9 cellular contexts compared by ENCODE assay signal in genomic region chr22:29907753-29908515, GRCh38. TPM values are rescaled to one million over a fixed set of nuclear protein-coding genes. Genes with fewer than 3 reads are reported as not detected.
DNase-seq lines count a peak whose midpoint lies in the region; ATAC-seq, FAIRE-seq and TF ChIP-seq lines count a peak whose summit lies in the region.
"Had no signal": no experiment of that assay in that cellular context is flagged by ENCODE, and none has a peak within 500 bp of the region (broad histone marks: within the 10 kb centered on the region; RNA-seq: fewer than 3 reads in every experiment).

No MANE protein-coding gene starts in this region.

- in situ Hi-C loops in K562 (cut with MboI), result no loop called here

- no peaks in the 10 kb centered on the region for H3K27me3 ChIP-seq in K562 (ENCODE audit: control insufficient read depth in 2 of 2, insufficient read depth in 2 of 2, low read length in 2 of 2)
- no peaks in the 10 kb centered on the region for H3K27me3 ChIP-seq in CD4-positive, alpha-beta memory T cell (ENCODE audit: insufficient read depth, low read length)

- peaks cover 44% of the 10 kb centered on the region for H3K4me1 Mint-ChIP-seq in stimulated activated effector memory CD8-positive, alpha-beta T cell treated with anti-CD3 and anti-CD28 coated beads, Interleukin-12 subunit alpha, Interleukin-12 subunit beta, amount 100 ng/mL, for 72 hours
- peaks cover 38 to 72% (median 52%) of the 10 kb centered on the region in 4 donors for H3K4me1 Mint-ChIP-seq in CD4-positive, alpha-beta memory T cell

- no peaks in the 10 kb centered on the region for H3K9me3 ChIP-seq in A549
- no peaks in the 10 kb centered on the region for H3K9me3 ChIP-seq in K562 (replicated peaks; ENCODE audit: control insufficient read depth, insufficient read depth, low read depth, low read length)
- H3K9me3 ChIP-seq in CD4-positive, alpha-beta memory T cell (ENCODE audit: control insufficient read depth in 1 of 2, low read length in 2 of 2), result no peaks in the 10 kb centered on the region

- H3K4me2 ChIP-seq in A549, result peak overlapping the region; percentile 84
- H3K4me2 ChIP-seq in K562 (ENCODE audit: insufficient read depth, low read length), result peak overlapping the region; percentile 62

- peaks cover 56% of the 10 kb centered on the region for H3K4me1 ChIP-seq in A549
- peaks cover 13 to 14% of the 10 kb centered on the region in 2 experiments; a peak in 4 of 5 replicates for H3K4me1 ChIP-seq in K562 (replicated peaks in 1 of 2; ENCODE audit: control insufficient read depth in 2 of 2, insufficient read depth in 2 of 2, low read length in 2 of 2)
- peaks cover 20% of the 10 kb centered on the region for H3K4me1 ChIP-seq in CD4-positive, alpha-beta memory T cell (ENCODE audit: insufficient read depth, low read length)

- no peaks in the 10 kb centered on the region for H3K36me3 ChIP-seq in K562 (ENCODE audit: control insufficient read depth, insufficient read depth, low read length)
- no peaks in the 10 kb centered on the region for H3K36me3 ChIP-seq in CD4-positive, alpha-beta memory T cell (ENCODE audit: insufficient read depth, low read length)

- intact Hi-C loops in K562 (cut with micrococcal nuclease), result no loop called here
- intact Hi-C loops in CD4-positive, alpha-beta memory T cell (cut with micrococcal nuclease), result no loop called here

- H3K36me3 Mint-ChIP-seq in stimulated activated effector memory CD8-positive, alpha-beta T cell treated with anti-CD3 and anti-CD28 coated beads, Interleukin-12 subunit alpha, Interleukin-12 subunit beta, amount 100 ng/mL, for 72 hours, result no peaks in the 10 kb centered on the region
- no peaks in the 10 kb centered on the region for H3K36me3 Mint-ChIP-seq in CD4-positive, alpha-beta memory T cell

- DNase-seq in A549 (ENCODE audit: low read depth in 1 of 2, low spot score in 1 of 2) (peak; percentile 74 to 86), GM04503 (ENCODE audit: low read depth) (peak; percentile 50), NCI-H446 treated with DMSO at 0.1 percent for 48 hours (lab: John Stamatoyannopoulos, UW) (peak; percentile 83), K562 (ENCODE audit: extremely low read depth in 1 of 4, low spot score in 3 of 4) (peak; percentile 48 to 93 (median 68)), islet precursor cell (peak; percentile 80)
- no peak for DNase-seq in stimulated activated effector memory CD8-positive, alpha-beta T cell treated with anti-CD3 and anti-CD28 coated beads, Interleukin-12 subunit alpha, Interleukin-12 subunit beta, amount 100 ng/mL, for 72 hours (ENCODE audit: low spot score in 2 of 2)
- DNase-seq in CD4-positive, alpha-beta memory T cell, result no peak
- DNase-seq in effector CD8-positive, alpha-beta T cell (lab: John Stamatoyannopoulos, UW), result no peak

- ATAC-seq in A549 (peak; percentile 96), K562 (peak; percentile 93)
- peak; percentile 57 for ATAC-seq in stimulated activated effector memory CD8-positive, alpha-beta T cell treated with anti-CD3 and anti-CD28 coated beads, Interleukin-12 subunit alpha, Interleukin-12 subunit beta, amount 100 ng/mL, for 72 hours

- peak overlapping the region; percentile 54 to 79 for H3K27ac ChIP-seq in A549
- H3K27ac ChIP-seq in K562 (ENCODE audit: extremely low read depth, low read depth, low read length), result peak overlapping the region; percentile 77
- no peak overlapping the region for H3K27ac ChIP-seq in CD4-positive, alpha-beta memory T cell (ENCODE audit: low read depth, low read length)

- CTCF ChIA-PET in A549 (lab: Yijun Ruan, JAX), result interaction anchor here (0.6 to 1.6 kb wide), 4 partner anchors 28 to 97 kb away, joined by 3 to 5 read pairs (median 3); no protein-coding TSS in a partner anchor
- CTCF ChIA-PET in K562 (lab: Yijun Ruan, JAX; ENCODE audit: low intra/inter-chr PET ratio), result no interaction called here
- CTCF ChIA-PET in CD4-positive, alpha-beta memory T cell (lab: Charles Lee; ENCODE audit: partially characterized antibody), result interaction anchor here (0.5 to 1.7 kb wide), 6 partner anchors 10 to 869 kb away, joined by 3 to 4 read pairs (median 3); no protein-coding TSS in a partner anchor

- H3K9me1 ChIP-seq in K562 (ENCODE audit: control insufficient read depth, insufficient read depth, low read length), result peaks cover 3% of the 10 kb centered on the region

- peak overlapping the region in 1 of 2 experiments; percentile 54; a peak in 2 of 4 replicates for H3K9ac ChIP-seq in K562 (ENCODE audit: insufficient read depth in 1 of 2, low read depth in 2 of 2, low read length in 2 of 2)

- whole genome bisulfite sequencing in A549 (ENCODE audit: missing lambda C conversion rate), result 12% methylated on average over 5 of the region's 5 CpGs
- WGBS in K562 (ENCODE audit: insufficient coverage, low coverage, missing lambda C conversion rate), result 0% methylated on average over 5 of the region's 5 CpGs

- no peaks in the 10 kb centered on the region for H4K20me1 ChIP-seq in K562 (replicated peaks; ENCODE audit: control insufficient read depth, insufficient read depth, low read length)

- H3K9me3 Mint-ChIP-seq in stimulated activated effector memory CD8-positive, alpha-beta T cell treated with anti-CD3 and anti-CD28 coated beads, Interleukin-12 subunit alpha, Interleukin-12 subunit beta, amount 100 ng/mL, for 72 hours, result no peaks in the 10 kb centered on the region
- H3K9me3 Mint-ChIP-seq in CD4-positive, alpha-beta memory T cell, result no peaks in the 10 kb centered on the region
- H3K9me3 Mint-ChIP-seq: stimulated activated naive CD8-positive, alpha-beta T cell treated with anti-CD3 and anti-CD28 coated beads, Interleukin-15, Interleukin-2, amounts not matched to agents 100 ng/mL and 50 ng/mL, for 24 hours had no signal

- peak; percentile 56 for FAIRE-seq in A549 (lab: Jason Lieb, UNC)
- peak; percentile 98 for FAIRE-seq in K562 (lab: Jason Lieb, UNC)

- H3K4me3 ChIP-seq in A549 (peak overlapping the region; percentile 22; the same call in 1 of the 3 replicates), K562 (peak overlapping the region; percentile 1; the same call in 1 of the 2 replicates)
- H3K4me3 ChIP-seq in CD4-positive, alpha-beta memory T cell (ENCODE audit: low read length in 2 of 2), result no peak overlapping the region

- TF ChIP-seq POLR2A in A549 (IDR thresholded peaks at IDR 0.05; ENCODE audit: low read length) (no peak), K562 (conservative IDR thresholded peaks at IDR 0.05) (no peak)

- TF ChIP-seq CTCF in A549 (IDR thresholded peaks at IDR 0.05) (no peak), K562 (IDR thresholded peaks at IDR 0.05 in 2 of 3, conservative IDR thresholded peaks at IDR 0.05 in 1 of 3; ENCODE audit: insufficient read depth in 2 of 3, low read depth in 1 of 3, low read length in 3 of 3) (no peak)

- no peak overlapping the region for H3K4me3 Mint-ChIP-seq in stimulated activated effector memory CD8-positive, alpha-beta T cell treated with anti-CD3 and anti-CD28 coated beads, Interleukin-12 subunit alpha, Interleukin-12 subunit beta, amount 100 ng/mL, for 72 hours
- H3K4me3 Mint-ChIP-seq in CD4-positive, alpha-beta memory T cell, result no peak overlapping the region
- H3K4me3 Mint-ChIP-seq: stimulated activated naive CD8-positive, alpha-beta T cell treated with anti-CD3 and anti-CD28 coated beads, Interleukin-15, Interleukin-2, amounts not matched to agents 100 ng/mL and 50 ng/mL, for 24 hours had no signal

- POLR2A ChIA-PET in A549 (lab: Yijun Ruan, JAX), result no interaction called here
- POLR2A ChIA-PET in K562 (lab: Yijun Ruan, JAX), result interaction anchor here (0.6 to 1.8 kb wide), 9 partner anchors 9 to 59 kb away, joined by 3 to 8 read pairs (median 4); partner anchors contain the start of gene MTMR3
- POLR2A ChIA-PET in CD4-positive, alpha-beta memory T cell (lab: Charles Lee; ENCODE audit: partially characterized antibody), result interaction anchor here (0.9 kb wide), 1 partner anchor 9 kb away, joined by 5 read pairs; no protein-coding TSS in a partner anchor

- no peak overlapping the region for H3K27ac Mint-ChIP-seq in stimulated activated effector memory CD8-positive, alpha-beta T cell treated with anti-CD3 and anti-CD28 coated beads, Interleukin-12 subunit alpha, Interleukin-12 subunit beta, amount 100 ng/mL, for 72 hours
- H3K27ac Mint-ChIP-seq in CD4-positive, alpha-beta memory T cell, result no peak overlapping the region
- H3K27ac Mint-ChIP-seq: stimulated activated naive CD8-positive, alpha-beta T cell treated with anti-CD3 and anti-CD28 coated beads, Interleukin-15, Interleukin-2, amounts not matched to agents 100 ng/mL and 50 ng/mL, for 24 hours had no signal

- TF ChIP-seq EP300 in A549 (IDR thresholded peaks at IDR 0.05) (no peak), K562 (IDR thresholded peaks at IDR 0.05; ENCODE audit: low read length) (peak; percentile 42; the same call in 1 of the 2 replicates)

- no TSS peak for BruUV-seq in K562 (replicated peaks; lab: Mats Ljungman, UMichigan)

- peaks cover 70% of the 10 kb centered on the region for H3K79me2 ChIP-seq in K562 (ENCODE audit: control insufficient read depth, insufficient read depth, low read length)

- H2AFZ ChIP-seq in K562 (ENCODE audit: low read depth, low read length), result peak overlapping the region; percentile 61

- TF ChIP-seq RAD21 in A549 (conservative IDR thresholded peaks at IDR 0.05 in 1 of 2, IDR thresholded peaks at IDR 0.05 in 1 of 2) (no peak), K562 (CRISPR knock-in tag; conservative IDR thresholded peaks at IDR 0.05 in 1 of 2, IDR thresholded peaks at IDR 0.05 in 1 of 2) (no peak)

- no peaks in the 10 kb centered on the region for H3K27me3 Mint-ChIP-seq in CD4-positive, alpha-beta memory T cell
- H3K27me3 Mint-ChIP-seq: stimulated activated naive CD8-positive, alpha-beta T cell treated with anti-CD3 and anti-CD28 coated beads, Interleukin-15, Interleukin-2, amounts not matched to agents 100 ng/mL and 50 ng/mL, for 24 hours had no signal

RNA-seq across cellular contexts. Expression of gene MTMR3, which starts 25.0 kb away (rescaled TPM):
- 18.8 and 21.8 TPM in 2 replicates for polyA plus RNA-seq in A549 (2011; rRNA removed)
- 7.5 and 10.1 TPM in 2 replicates for polyA plus RNA-seq in A549 (2012; cell fraction: cytosol; rRNA removed)
- 31.3 and 43.4 TPM in 2 replicates for polyA plus RNA-seq in A549 (2012; cell fraction: nucleus; rRNA removed)
- 5.6 to 7.7 TPM (median 7.4 TPM) in 3 replicates for polyA plus RNA-seq in A549 (2017; fragmentation: RNase III; extraction: RNeasy Plus Mini Kit Qiagen cat#74134 plus additional on column Dnase treatment)
- 39.3 and 40.5 TPM in 2 replicates for polyA minus RNA-seq in A549 (2011; rRNA and poly(A)+ RNA removed)
- 79.8 and 96.2 TPM in 2 replicates for total RNA-seq in K562 (2011; cell fraction: chromatin; rRNA removed; ENCODE audit: low replicate concordance)
- total RNA-seq in K562 (2011; cell fraction: nucleolus; rRNA removed), result 38.5 and 45.4 TPM in 2 replicates
- total RNA-seq in K562 (2011; cell fraction: nucleoplasm; rRNA removed), result 55.1 and 55.5 TPM in 2 replicates
- 5.1 and 9.0 TPM in 2 replicates for total RNA-seq in K562 (2014; rRNA removed)
- total RNA-seq in K562 (2014; rRNA removed; fragmentation: Illumina TruSeq; extraction: Trizol), result 7.1 and 8.3 TPM in 2 replicates
- 7.5 and 7.9 TPM in 2 replicates for total RNA-seq in K562 (2015; rRNA removed; fragmentation: Illumina TruSeq; extraction: Trizol)
- 12.3 and 13.6 TPM in 2 replicates for total RNA-seq in K562 (2021)
- polyA plus RNA-seq in K562 (2011; rRNA removed), result 13.7 and 20.0 TPM in 2 replicates
- 8.9 and 12.3 TPM in 2 replicates for polyA plus RNA-seq in K562 (2011; cell fraction: cytosol; rRNA removed)
- 83.6 and 87.4 TPM in 2 replicates for polyA plus RNA-seq in K562 (2011; cell fraction: nucleus; rRNA removed)
- 8.8 and 14.8 TPM in 2 replicates for polyA plus RNA-seq in K562 (2012)
- polyA plus RNA-seq in K562 (2014; fragmentation: Illumina TruSeq; extraction: Trizol), result 10.7 and 12.0 TPM in 2 replicates
- polyA plus RNA-seq in K562 (2014; fragmentation: Nextera tagmentation; extraction: Ambion mirVana), result 1 to 10 TPM; 1.6 to 1.9 TPM
- polyA plus RNA-seq in K562 (2014; rRNA removed), result 6.9 and 8.3 TPM in 2 replicates
- 17.3 and 19.5 TPM in 2 replicates for polyA minus RNA-seq in K562 (2011; rRNA and poly(A)+ RNA removed)
- 5.9 and 13.6 TPM in 2 replicates for polyA minus RNA-seq in K562 (2011; cell fraction: cytosol; rRNA and poly(A)+ RNA removed)
- 13.2 and 26.2 TPM in 2 replicates for polyA minus RNA-seq in K562 (2011; cell fraction: nucleus; rRNA and poly(A)+ RNA removed)
- 10 to 100 TPM; 65.3 to 68.6 TPM for total RNA-seq in CD4-positive, alpha-beta memory T cell
- 10 to 100 TPM; 11.0 to 21.3 TPM for polyA plus RNA-seq in CD4-positive, alpha-beta memory T cell

Comparison
In these comparisons a context has a peak if more than half of its experiments do, and no peak if none do; other contexts are left out.
1. DNase-seq: peak in A549 (2 of 2), GM04503 (single experiment), NCI-H446 treated with DMSO at 0.1 percent for 48 hours (single experiment), K562 (4 of 4) and islet precursor cell (single experiment); none in stimulated activated effector memory CD8-positive, alpha-beta T cell treated with anti-CD3 and anti-CD28 coated beads, Interleukin-12 subunit alpha, Interleukin-12 subunit beta, amount 100 ng/mL, for 72 hours (0 of 2), CD4-positive, alpha-beta memory T cell (0 of 5) and effector CD8-positive, alpha-beta T cell (single experiment).
2. H3K4me3 ChIP-seq: peak in A549 (single experiment) and K562 (single experiment); none in CD4-positive, alpha-beta memory T cell (0 of 2).
3. Of the 35 proteins assayed by ChIP-seq in both K562 and A549: peak only in K562: EHMT2, EP300 and KDM1A; only in A549: JUNB and MAX; in both: none; in neither: 28; mixed calls (peak in some experiments, not most) for 2.
4. Peak in every context shown above with its lines, with median percentiles within 50 percentile points of each other: ATAC-seq.